9 cellular contexts compared by ENCODE assay signal in the genomic region with DNA sequence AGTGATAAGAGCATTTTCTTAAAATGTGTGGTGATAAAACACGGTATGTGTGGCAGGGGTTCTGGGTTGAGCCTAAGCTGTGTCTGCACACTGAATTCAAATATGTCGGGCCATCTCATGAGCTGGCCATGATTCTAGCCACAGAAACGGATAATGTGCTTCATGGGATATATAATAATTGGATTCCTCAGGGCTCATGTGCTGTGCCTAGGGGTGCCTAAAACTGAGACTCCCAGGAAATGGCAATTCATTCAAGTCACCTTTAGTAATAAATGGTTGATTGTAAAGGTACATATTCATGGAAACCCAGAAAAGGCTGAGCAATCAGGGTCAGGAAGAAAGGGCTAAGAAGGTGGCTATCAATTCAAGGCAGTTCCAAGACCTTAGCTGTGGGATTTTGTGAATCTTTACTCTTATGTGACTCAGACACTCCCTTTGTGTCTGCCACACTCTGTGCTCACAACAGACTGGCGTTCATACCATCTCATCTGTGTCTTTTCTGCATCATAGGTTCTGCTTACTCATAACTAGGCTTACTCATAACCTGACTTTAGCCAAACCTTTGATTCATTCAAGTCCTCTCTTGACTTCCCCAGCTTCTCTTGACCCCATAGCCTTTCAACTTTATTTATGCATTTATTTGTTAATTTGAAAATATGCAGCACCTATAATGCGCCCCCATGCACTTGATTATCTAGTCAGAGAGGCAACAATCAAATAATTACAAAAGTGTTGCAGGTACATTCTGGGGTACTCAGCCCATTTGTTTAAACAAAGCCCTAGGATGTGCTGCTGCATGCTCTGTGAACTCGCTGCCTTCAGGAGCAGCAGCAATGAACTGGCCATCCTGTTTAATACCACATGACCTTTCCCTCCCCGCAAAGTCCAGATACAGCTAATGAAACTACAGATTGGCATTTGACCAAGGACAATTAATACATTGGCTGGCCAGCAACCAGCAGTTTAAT. TPM values are rescaled to one million over a fixed set of nuclear protein-coding genes. Genes with fewer than 3 reads are reported as not detected.
A peak's percentile ranks its signal among the peaks of the same experiment; 100 is the strongest.
DNase-seq lines count a peak whose midpoint lies in the region; ATAC-seq, FAIRE-seq and TF ChIP-seq lines count a peak whose summit lies in the region.
"Had no signal": no experiment of that assay in that cellular context is flagged by ENCODE, and none has a peak within 500 bp of the region (broad histone marks: within the 10 kb centered on the region; RNA-seq: fewer than 3 reads in every experiment).

No MANE protein-coding gene starts in this region.

- no peak for TF ChIP-seq CTCF in fibroblast of mammary gland (conservative IDR thresholded peaks at IDR 0.05; ENCODE audit: control insufficient read depth, insufficient read depth, low read depth, low read length)
- no peak for TF ChIP-seq CTCF in coronary artery (IDR thresholded peaks at IDR 0.05)

- H3K4me3 Mint-ChIP-seq in IgD-negative memory B cell, result peak overlapping the region in 2 of 4 donors; percentile 13 to 28

- H3K4me3 ChIP-seq in fibroblast of mammary gland (ENCODE audit: control insufficient read depth, low read depth, low read length), result no peak overlapping the region
- no peak overlapping the region for H3K4me3 ChIP-seq in coronary artery
- H3K4me3 ChIP-seq: pancreas had no signal

- peak overlapping the region in 2 of 3 donors; percentile 27 to 72 for H3K27ac Mint-ChIP-seq in IgD-negative memory B cell

- no peaks in the 10 kb centered on the region for H3K9me3 Mint-ChIP-seq in IgD-negative memory B cell

- no peaks in the 10 kb centered on the region for H3K27me3 Mint-ChIP-seq in IgD-negative memory B cell

- peaks cover 15 to 23% (median 17%) of the 10 kb centered on the region in 3 donors for H3K4me1 Mint-ChIP-seq in IgD-negative memory B cell

- peak; percentile 81 for FAIRE-seq in GM18507 (lab: Jason Lieb, UNC)
- FAIRE-seq: pancreas had no signal

- DNase-seq in GM18507 (ENCODE audit: extremely low spot score, insufficient read length, low read depth), result peak; percentile 58
- DNase-seq in fibroblast of mammary gland (ENCODE audit: low read depth), result peak; percentile 98
- DNase-seq in HEK293T (ENCODE audit: extremely low spot score), result no peak
- DNase-seq in NOMO-1 treated with dmso at 0.1 percent for 144 hours (lab: John Stamatoyannopoulos, UW; ENCODE audit: unreplicated experiment), result no peak
- no peak for DNase-seq in SKM-1 treated with dmso at 0.1 percent for 144 hours (lab: John Stamatoyannopoulos, UW; ENCODE audit: unreplicated experiment)
- DNase-seq in coronary artery (ENCODE audit: low spot score), result no peak
- DNase-seq: pancreas had no signal

- H3K36me3 Mint-ChIP-seq in IgD-negative memory B cell, result no peaks in the 10 kb centered on the region

- peak; percentile 96 for ATAC-seq in GM21786 (IDR thresholded peaks at IDR 0.05; ENCODE audit: unreplicated experiment)

- CTCF ChIA-PET in HEK293T (lab: Yijun Ruan, JAX), result interaction anchor here (0.9 kb wide), 1 partner anchor 19 kb away, joined by 3 read pairs; no protein-coding TSS in a partner anchor

- no peak overlapping the region for H3K27ac ChIP-seq in coronary artery
- H3K27ac ChIP-seq: pancreas had no signal

- POLR2A ChIA-PET in HEK293T (lab: Yijun Ruan, JAX), result no interaction called here

TF ChIP-seq in HEK293T, 16 proteins besides CTCF, POLR2A, EP300 and RAD21:
- TF ChIP-seq ELF4 (IDR thresholded peaks at IDR 0.05), result no peak
- no peak for TF ChIP-seq CTBP1 (IDR thresholded peaks at IDR 0.05; ENCODE audit: borderline replicate concordance)
- no peak for TF ChIP-seq SP1 (IDR thresholded peaks at IDR 0.05)

RNA-seq across cellular contexts. Expression of a gene that starts 28.4 kb away (rescaled TPM):
- 3.7 TPM for polyA plus RNA-seq in IgD-negative memory B cell

Comparison
In these comparisons a context has a peak if more than half of its experiments do, and no peak if none do; other contexts are left out.
1. DNase-seq: peak in GM18507 (single experiment) and fibroblast of mammary gland (single experiment); none in HEK293T (single experiment), NOMO-1 treated with dmso at 0.1 percent for 144 hours (single experiment), SKM-1 treated with dmso at 0.1 percent for 144 hours (single experiment) and coronary artery (single experiment).